10 cellular contexts compared by ENCODE assay signal in genomic region chr12:53223006-53223305, GRCh38. TPM values are rescaled to one million over a fixed set of nuclear protein-coding genes. Genes with fewer than 3 reads are reported as not detected.
DNase-seq lines count a peak whose midpoint lies in the region; ATAC-seq, FAIRE-seq and TF ChIP-seq lines count a peak whose summit lies in the region.
"Had no signal": no experiment of that assay in that cellular context is flagged by ENCODE, and none has a peak within 500 bp of the region (broad histone marks: within the 10 kb centered on the region; RNA-seq: fewer than 3 reads in every experiment).

No MANE protein-coding gene starts in this region.

- CTCF ChIA-PET in A549 (lab: Yijun Ruan, JAX), result interaction anchor here (0.7 to 33.2 kb wide), 6 partner anchors 10 to 169 kb away, joined by 3 to 1046 read pairs (median 5); partner anchors contain the start of genes MYG1 and PFDN5
- CTCF ChIA-PET in PC-9 (lab: Charles Lee), result interaction anchor here (0.7 kb wide), 2 partner anchors 42 to 61 kb away, joined by 3 to 7 read pairs; no protein-coding TSS in a partner anchor

- POLR2A ChIA-PET in A549 (lab: Yijun Ruan, JAX), result no interaction called here
- POLR2A ChIA-PET in PC-9 (lab: Charles Lee; ENCODE audit: unreplicated experiment), result no interaction called here

- H3K36me3 Mint-ChIP-seq in nephron progenitor cell (ENCODE audit: low read depth), result no peaks in the 10 kb centered on the region

- no peaks in the 10 kb centered on the region for H3K36me3 ChIP-seq in PC-9 (ENCODE audit: low read depth)

- H3K4me3 ChIP-seq in A549 (no peak overlapping the region), PC-9 (no peak overlapping the region), dorsolateral prefrontal cortex (peak overlapping the region in 1 of 59 donors; percentile 24)

- H3K27ac ChIP-seq in A549 (peak overlapping the region; percentile 98; a peak in 3 of 6 replicates), PC-9 (no peak overlapping the region), dorsolateral prefrontal cortex (peak overlapping the region in 48 of 59 donors; percentile 21 to 98 (median 91))

- no peak for TF ChIP-seq EP300 in A549 (IDR thresholded peaks at IDR 0.05)

- H3K27me3 ChIP-seq in PC-9 (ENCODE audit: insufficient read depth, low read depth) (no peaks in the 10 kb centered on the region), dorsolateral prefrontal cortex (no peaks in the 10 kb centered on the region)

- H3K79me2 ChIP-seq in PC-9 (ENCODE audit: low read depth), result peaks cover 43% of the 10 kb centered on the region

- FAIRE-seq in A549 (lab: Jason Lieb, UNC), result no peak

- peaks cover 45% of the 10 kb centered on the region for H3K4me1 ChIP-seq in A549
- H3K4me1 ChIP-seq in PC-9 (replicated peaks; ENCODE audit: insufficient read depth), result peaks cover 66% of the 10 kb centered on the region

- DNase-seq in A549 (ENCODE audit: low read depth in 1 of 2, low spot score in 1 of 2), result no peak
- DNase-seq in PC-9, result no peak
- no peak for DNase-seq in dorsolateral prefrontal cortex
- DNase-seq in nephron progenitor cell, result no peak
- no peak for DNase-seq in AG08396 (ENCODE audit: low spot score)
- no peak for DNase-seq in NCI-H446 treated with DMSO at 0.1 percent for 48 hours (lab: John Stamatoyannopoulos, UW)
- DNase-seq in NCI-H524 treated with DMSO at 0.1 percent for 48 hours (lab: John Stamatoyannopoulos, UW), result no peak
- no peak for DNase-seq in stimulated activated naive CD4-positive, alpha-beta T cell (lab: John Stamatoyannopoulos, UW)
- DNase-seq: DMS 273 treated with DMSO at 0.1 percent for 48 hours, NCI-H187 had no signal

- ATAC-seq in A549, result no peak

- WGBS in A549 (ENCODE audit: missing lambda C conversion rate), result 87% methylated on average over 4 of the region's 4 CpGs

- no peaks in the 10 kb centered on the region for H3K9me2 ChIP-seq in PC-9 (ENCODE audit: insufficient read depth)

- H3K27me3 Mint-ChIP-seq in nephron progenitor cell (ENCODE audit: low read depth, poor library complexity), result no peaks in the 10 kb centered on the region

- intact Hi-C loops in PC-9 (cut with micrococcal nuclease; ENCODE audit: unreplicated experiment) (no loop called here), dorsolateral prefrontal cortex (cut with DNase I) (no loop called here)

- TF ChIP-seq CTCF in A549 (IDR thresholded peaks at IDR 0.05) (no peak), PC-9 (conservative IDR thresholded peaks at IDR 0.05) (no peak), dorsolateral prefrontal cortex (IDR thresholded peaks at IDR 0.05 in 54 of 56, conservative IDR thresholded peaks at IDR 0.05 in 2 of 56; ENCODE audit: low read depth in 1 of 56, partially characterized antibody in 56 of 56) (no peak), nephron progenitor cell (IDR thresholded peaks at IDR 0.05) (no peak)

- no peak overlapping the region for H2AFZ ChIP-seq in PC-9

- H3K9me3 ChIP-seq in A549 (no peaks in the 10 kb centered on the region), PC-9 (ENCODE audit: insufficient read depth, low read depth) (no peaks in the 10 kb centered on the region)

- H3K27ac Mint-ChIP-seq in nephron progenitor cell, result peak overlapping the region; percentile 97

- peak overlapping the region; percentile 97 for H3K4me2 ChIP-seq in A549
- H3K4me2 ChIP-seq in PC-9, result peak overlapping the region; percentile 99

- no peak for TF ChIP-seq RAD21 in A549 (conservative IDR thresholded peaks at IDR 0.05 in 1 of 2, IDR thresholded peaks at IDR 0.05 in 1 of 2)

- no TSS peak for BruUV-seq in PC-9 (replicated peaks; lab: Mats Ljungman, UMichigan)

- peak overlapping the region; percentile 74 for H3K4me3 Mint-ChIP-seq in nephron progenitor cell

- peaks cover 44% of the 10 kb centered on the region for H3F3A ChIP-seq in PC-9 (ENCODE audit: insufficient read depth, low read depth)

- H4K20me1 ChIP-seq in PC-9 (ENCODE audit: insufficient read depth), result no peaks in the 10 kb centered on the region

- no peak for TF ChIP-seq POLR2A in A549 (IDR thresholded peaks at IDR 0.05; ENCODE audit: low read length)

- no peaks in the 10 kb centered on the region for H3K9me3 Mint-ChIP-seq in nephron progenitor cell

- H3K4me1 Mint-ChIP-seq in nephron progenitor cell, result peaks cover 71% of the 10 kb centered on the region

TF ChIP-seq in A549, 52 proteins besides CTCF, POLR2A, EP300 and RAD21:
- TF ChIP-seq MYC (IDR thresholded peaks at IDR 0.05; ENCODE audit: borderline replicate concordance, low read length), result no peak
- TF ChIP-seq HOXB5 (CRISPR knock-in tag; IDR thresholded peaks at IDR 0.05), result no peak
- TF ChIP-seq SMC3 (IDR thresholded peaks at IDR 0.05), result no peak
- TF ChIP-seq CHD2 (IDR thresholded peaks at IDR 0.05; ENCODE audit: low read length, partially characterized antibody), result no peak
- TF ChIP-seq MAFK (IDR thresholded peaks at IDR 0.05; ENCODE audit: partially characterized antibody), result no peak
- no peak for TF ChIP-seq TFCP2L1 (CRISPR knock-in tag; IDR thresholded peaks at IDR 0.05)
- TF ChIP-seq CHD4 (IDR thresholded peaks at IDR 0.05; ENCODE audit: borderline replicate concordance), result no peak
- TF ChIP-seq PHF8 (IDR thresholded peaks at IDR 0.05; ENCODE audit: borderline replicate concordance, low read depth), result no peak
- no peak for TF ChIP-seq POLR2AphosphoS2 (conservative IDR thresholded peaks at IDR 0.05; ENCODE audit: low read length)
- no peak for TF ChIP-seq ZC3H11A (IDR thresholded peaks at IDR 0.05)
- TF ChIP-seq RFX5 (IDR thresholded peaks at IDR 0.05), result no peak
- TF ChIP-seq SREBF2 (IDR thresholded peaks at IDR 0.05), result no peak
- no peak for TF ChIP-seq HOXB13 (CRISPR knock-in tag; IDR thresholded peaks at IDR 0.05; ENCODE audit: low read depth)
- no peak for TF ChIP-seq NPAS2 (CRISPR knock-in tag; IDR thresholded peaks at IDR 0.05; ENCODE audit: borderline replicate concordance)

RNA-seq across cellular contexts. Expression of gene RARG, which starts 9.1 kb away (rescaled TPM):
- polyA plus RNA-seq in A549 (2011; rRNA removed), result 15.6 and 19.0 TPM in 2 replicates
- polyA plus RNA-seq in A549 (2012; cell fraction: cytosol; rRNA removed), result 31.6 and 42.1 TPM in 2 replicates
- polyA plus RNA-seq in A549 (2012; cell fraction: nucleus; rRNA removed), result 50.0 and 54.4 TPM in 2 replicates
- 16.4 to 17.7 TPM (median 17.2 TPM) in 3 replicates for polyA plus RNA-seq in A549 (2017; fragmentation: RNase III; extraction: RNeasy Plus Mini Kit Qiagen cat#74134 plus additional on column Dnase treatment)
- 23.8 and 24.1 TPM in 2 replicates for polyA minus RNA-seq in A549 (2011; rRNA and poly(A)+ RNA removed)
- total RNA-seq in PC-9 (2021), result 118 and 124 TPM in 2 replicates
- 10 to 100 TPM in 100 of 120 experiments, 1 to 10 TPM in 20; 5.6 to 27.3 (median 13.3) TPM for total RNA-seq in dorsolateral prefrontal cortex

RNA-seq across cellular contexts. Expression of gene ITGB7, which starts 15.9 kb away (rescaled TPM):
- 0.56 and 0.71 TPM in 2 replicates for polyA plus RNA-seq in A549 (2011; rRNA removed)
- 0.69 and 1.3 TPM in 2 replicates for polyA plus RNA-seq in A549 (2012; cell fraction: cytosol; rRNA removed)
- polyA plus RNA-seq in A549 (2012; cell fraction: nucleus; rRNA removed), result 2.9 TPM in 2 replicates
- polyA plus RNA-seq in A549 (2017; fragmentation: RNase III; extraction: RNeasy Plus Mini Kit Qiagen cat#74134 plus additional on column Dnase treatment), result 0.54 to 0.66 TPM (median 0.64 TPM) in 3 replicates
- polyA minus RNA-seq in A549 (2011; rRNA and poly(A)+ RNA removed), result 1.3 and 1.7 TPM in 2 replicates
- total RNA-seq in PC-9 (2021), result 2.4 and 3.3 TPM in 2 replicates
- total RNA-seq in dorsolateral prefrontal cortex, result 1 to 10 TPM in 98 of 120 experiments, under 1 TPM in 20, not detected in 2; 0.43 to 4.9 (median 1.5) TPM

RNA-seq across cellular contexts. Expression of gene CSAD, which starts 42.2 kb away (rescaled TPM):
- polyA plus RNA-seq in A549 (2011; rRNA removed) (16.5 and 19.2 TPM in 2 replicates), A549 (2017; fragmentation: RNase III; extraction: RNeasy Plus Mini Kit Qiagen cat#74134 plus additional on column Dnase treatment) (14.0 to 16.4 TPM (median 14.5 TPM) in 3 replicates)
- 15.0 and 17.1 TPM in 2 replicates for polyA plus RNA-seq in A549 (2012; cell fraction: cytosol; rRNA removed)
- polyA plus RNA-seq in A549 (2012; cell fraction: nucleus; rRNA removed), result 140 and 167 TPM in 2 replicates
- 8.2 and 12.5 TPM in 2 replicates for polyA minus RNA-seq in A549 (2011; rRNA and poly(A)+ RNA removed)
- total RNA-seq in PC-9 (2021) (33.1 and 49.0 TPM in 2 replicates), dorsolateral prefrontal cortex (10 to 100 TPM; 28.2 to 90.7 (median 62.4) TPM)

RNA-seq across cellular contexts. Expression of gene ZNF740, which starts 42.4 kb away (rescaled TPM):
- 28.8 and 32.9 TPM in 2 replicates for polyA plus RNA-seq in A549 (2011; rRNA removed)
- 6.5 and 8.4 TPM in 2 replicates for polyA plus RNA-seq in A549 (2012; cell fraction: cytosol; rRNA removed)
- polyA plus RNA-seq in A549 (2012; cell fraction: nucleus; rRNA removed), result 11.2 and 17.4 TPM in 2 replicates
- polyA plus RNA-seq in A549 (2017; fragmentation: RNase III; extraction: RNeasy Plus Mini Kit Qiagen cat#74134 plus additional on column Dnase treatment), result 12.1 to 15.6 TPM (median 15.1 TPM) in 3 replicates
- polyA minus RNA-seq in A549 (2011; rRNA and poly(A)+ RNA removed), result 44.9 and 53.6 TPM in 2 replicates
- total RNA-seq in PC-9 (2021), result 48.3 and 65.8 TPM in 2 replicates
- 10 to 100 TPM; 29.1 to 79.4 (median 48.6) TPM for total RNA-seq in dorsolateral prefrontal cortex

RNA-seq across cellular contexts. Expression of gene ESPL1, which starts 45.1 kb away (rescaled TPM):
- 10.0 and 11.8 TPM in 2 replicates for polyA plus RNA-seq in A549 (2011; rRNA removed)
- 22.4 and 27.6 TPM in 2 replicates for polyA plus RNA-seq in A549 (2012; cell fraction: cytosol; rRNA removed)
- 121 and 130 TPM in 2 replicates for polyA plus RNA-seq in A549 (2012; cell fraction: nucleus; rRNA removed)
- polyA plus RNA-seq in A549 (2017; fragmentation: RNase III; extraction: RNeasy Plus Mini Kit Qiagen cat#74134 plus additional on column Dnase treatment), result 15.2 to 16.5 TPM (median 15.5 TPM) in 3 replicates
- polyA minus RNA-seq in A549 (2011; rRNA and poly(A)+ RNA removed), result 21.4 and 25.6 TPM in 2 replicates
- 37.4 and 42.0 TPM in 2 replicates for total RNA-seq in PC-9 (2021)
- total RNA-seq in dorsolateral prefrontal cortex, result 1 to 10 TPM in 3 of 120 experiments, under 1 TPM in 60, not detected in 57; 0.07 to 1.8 (median 0.25) TPM
